Comparison of ENCODE assay signal across 9 cellular contexts in the genomic region with DNA sequence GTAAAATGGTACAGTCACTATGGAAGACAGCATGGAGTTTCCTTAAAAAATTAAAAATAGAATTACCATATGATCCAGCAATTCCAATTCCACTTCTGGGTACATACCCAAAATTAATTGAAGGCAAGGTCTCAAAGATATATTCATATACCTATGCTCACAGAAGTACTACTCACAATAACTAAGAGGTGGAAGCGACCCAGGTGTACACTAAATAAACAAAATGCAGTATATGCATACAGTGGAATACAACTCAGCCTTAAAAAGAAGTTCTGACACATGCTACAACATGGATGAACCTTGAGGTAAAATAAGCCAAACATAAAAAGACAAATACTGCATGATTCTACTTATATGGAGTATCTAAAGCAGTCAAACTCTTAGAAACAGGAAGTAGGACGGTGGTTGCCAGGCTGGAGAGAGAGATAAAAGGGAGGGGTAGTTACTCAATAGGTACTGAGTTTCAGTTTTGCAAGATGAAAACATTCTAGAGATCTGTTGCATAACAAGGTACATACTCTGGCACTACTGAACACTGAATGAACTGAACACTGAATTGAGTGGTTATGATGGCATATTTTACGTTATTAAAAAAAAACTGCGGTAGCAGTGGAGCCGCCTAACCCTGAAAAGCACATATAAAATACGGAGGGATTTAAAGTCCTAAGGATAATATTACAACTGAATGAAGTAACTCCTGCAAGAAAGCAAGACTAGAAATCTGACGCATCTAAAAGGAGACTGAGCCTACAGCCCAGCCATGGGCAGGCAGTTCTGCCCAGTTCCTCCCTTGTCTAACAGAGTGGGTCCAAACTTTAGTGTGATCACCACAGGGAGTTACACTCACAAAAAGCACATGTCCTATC. TPM values are rescaled to one million over a fixed set of nuclear protein-coding genes. Genes with fewer than 3 reads are reported as not detected.
A peak's percentile ranks its signal among the peaks of the same experiment; 100 is the strongest.
DNase-seq lines count a peak whose midpoint lies in the region; ATAC-seq and TF ChIP-seq lines count a peak whose summit lies in the region.
"Had no signal": no experiment of that assay in that cellular context is flagged by ENCODE, and none has a peak within 500 bp of the region (broad histone marks: within the 10 kb centered on the region; RNA-seq: fewer than 3 reads in every experiment).

No MANE protein-coding gene starts in this region.

- TF ChIP-seq CTCF in foreskin keratinocyte (conservative IDR thresholded peaks at IDR 0.05): no peak

- ATAC-seq in GM21723 (IDR thresholded peaks at IDR 0.05; ENCODE audit: unreplicated experiment): peak; percentile 90
- peak; percentile 64 for ATAC-seq in foreskin keratinocyte

- DNase-seq in GF-D8 (lab: John Stamatoyannopoulos, UW) (peak; percentile 99), LoVo (ENCODE audit: low spot score) (peak; percentile 4), foreskin keratinocyte (peak; percentile 46 to 68), NCI-H128 (lab: John Stamatoyannopoulos, UW; ENCODE audit: unreplicated experiment) (no peak), SHP77 treated with DMSO at 0.1 percent for 48 hours (lab: John Stamatoyannopoulos, UW) (no peak)
- DNase-seq in activated T-cell treated with anti-CD3 and anti-CD28 coated beads, Interleukin-2, amount 50 U/mL, for 48 hours: peak; percentile 36 to 39
- DNase-seq in stimulated activated CD4-positive, alpha-beta T cell treated with anti-CD3 and anti-CD28 coated beads, Interleukin-12 subunit alpha, Interleukin-12 subunit beta, amount 100 ng/mL, for 48 hours (ENCODE audit: low read depth in 2 of 3, low spot score in 1 of 3): peak in 2 of 3 donors; percentile 14 to 21

- peaks cover 22% of the 10 kb centered on the region for H3K4me1 ChIP-seq in foreskin keratinocyte

- H3K27me3 ChIP-seq in foreskin keratinocyte: no peaks in the 10 kb centered on the region

- peak overlapping the region; percentile 47 for H3K27ac ChIP-seq in foreskin keratinocyte

RNA-seq across cellular contexts. Expression of gene DGCR2, which starts 12.8 kb away (rescaled TPM):
- total RNA-seq in foreskin keratinocyte: 40.4 and 43.1 TPM in 2 replicates
- 22.9 and 23.0 TPM in 2 replicates for polyA plus RNA-seq in foreskin keratinocyte

RNA-seq across cellular contexts. Expression of gene TSSK2, which starts 21.7 kb away (rescaled TPM):
- not detected in 2 replicates for total RNA-seq in foreskin keratinocyte
- not detected in 2 replicates for polyA plus RNA-seq in foreskin keratinocyte
- total RNA-seq: LHCN-M2 had no signal

RNA-seq across cellular contexts. Expression of gene ESS2, which starts 35.0 kb away (rescaled TPM):
- total RNA-seq in foreskin keratinocyte: 18.1 and 18.7 TPM in 2 replicates
- 19.8 and 22.2 TPM in 2 replicates for polyA plus RNA-seq in foreskin keratinocyte

RNA-seq across cellular contexts. Expression of gene GSC2, which starts 40.7 kb away (rescaled TPM):
- not detected in 2 replicates for total RNA-seq in foreskin keratinocyte
- not detected in 2 replicates for polyA plus RNA-seq in foreskin keratinocyte
- total RNA-seq: LHCN-M2 had no signal

Comparison
In these comparisons a context has a peak if more than half of its experiments do, and no peak if none do; other contexts are left out.
1. DNase-seq: peak in GF-D8 (single experiment), LoVo (single experiment), activated T-cell treated with anti-CD3 and anti-CD28 coated beads, Interleukin-2, amount 50 U/mL, for 48 hours (2 of 2), foreskin keratinocyte (2 of 2) and stimulated activated CD4-positive, alpha-beta T cell treated with anti-CD3 and anti-CD28 coated beads, Interleukin-12 subunit alpha, Interleukin-12 subunit beta, amount 100 ng/mL, for 48 hours (2 of 3); none in NCI-H128 (single experiment) and SHP77 treated with DMSO at 0.1 percent for 48 hours (single experiment).